Comparison of ENCODE assay signal across 1 cellular context in the genomic region with DNA sequence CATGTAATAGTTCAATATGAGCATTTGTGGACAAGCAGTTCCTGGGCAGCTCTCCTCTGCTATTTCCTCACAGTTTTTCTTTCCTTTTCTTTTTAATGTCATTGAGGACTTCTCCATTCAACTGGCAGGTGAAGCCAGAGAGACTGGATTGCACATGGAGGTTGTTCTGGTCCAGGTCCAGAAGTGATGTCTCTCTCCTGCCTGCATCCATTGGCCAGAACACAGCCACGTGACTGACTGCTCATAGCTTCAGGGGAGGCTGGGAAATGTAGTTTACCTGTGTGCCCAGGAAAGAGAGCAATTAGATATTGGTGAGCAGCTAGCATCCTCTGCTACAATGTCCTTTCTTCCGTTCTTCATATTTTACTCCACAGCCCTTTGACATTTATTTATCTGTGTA.
TF ChIP-seq lines count a peak whose summit lies in the region.

No MANE protein-coding gene starts in this region.

TF ChIP-seq in IMR-90, 13 proteins besides CTCF, POLR2A, EP300 and RAD21 (continued from another document):
- TF ChIP-seq, protein P1, sequence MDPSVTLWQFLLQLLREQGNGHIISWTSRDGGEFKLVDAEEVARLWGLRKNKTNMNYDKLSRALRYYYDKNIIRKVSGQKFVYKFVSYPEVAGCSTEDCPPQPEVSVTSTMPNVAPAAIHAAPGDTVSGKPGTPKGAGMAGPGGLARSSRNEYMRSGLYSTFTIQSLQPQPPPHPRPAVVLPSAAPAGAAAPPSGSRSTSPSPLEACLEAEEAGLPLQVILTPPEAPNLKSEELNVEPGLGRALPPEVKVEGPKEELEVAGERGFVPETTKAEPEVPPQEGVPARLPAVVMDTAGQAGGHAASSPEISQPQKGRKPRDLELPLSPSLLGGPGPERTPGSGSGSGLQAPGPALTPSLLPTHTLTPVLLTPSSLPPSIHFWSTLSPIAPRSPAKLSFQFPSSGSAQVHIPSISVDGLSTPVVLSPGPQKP (IDR thresholded peaks at IDR 0.05; ENCODE audit: borderline replicate concordance, low read depth, low read length) = no peak
- no peak for TF ChIP-seq RFX5 (IDR thresholded peaks at IDR 0.05; ENCODE audit: low read depth, low read length)
